Comparison of ENCODE assay signal across 8 cellular contexts in the genomic region with DNA sequence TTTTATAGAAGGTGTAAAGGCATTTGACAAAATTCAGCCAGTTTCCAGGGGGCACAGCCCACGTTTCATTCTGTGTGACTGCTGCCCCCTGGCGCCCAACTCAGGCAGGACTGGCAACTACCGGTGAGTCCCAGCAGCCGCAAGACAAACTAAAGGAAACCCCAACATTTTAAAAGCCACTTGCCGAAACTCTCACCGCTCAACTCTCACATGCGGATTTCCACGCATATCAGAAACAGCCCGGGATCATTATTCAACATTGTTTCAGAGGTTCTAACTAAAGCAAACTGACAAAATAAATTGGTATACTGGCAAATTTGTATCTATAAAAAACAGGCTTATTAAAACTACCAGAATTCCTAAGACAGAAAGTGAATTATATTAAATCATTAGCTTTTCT. TPM values are rescaled to one million over a fixed set of nuclear protein-coding genes. Genes with fewer than 3 reads are reported as not detected.
DNase-seq lines count a peak whose midpoint lies in the region; ATAC-seq and TF ChIP-seq lines count a peak whose summit lies in the region.

No MANE protein-coding gene starts in this region.

- TF ChIP-seq CTCF in HFFc6 (IDR thresholded peaks at IDR 0.05) = peak; percentile 97

- no peak for TF ChIP-seq POLR2A in erythroblast (IDR thresholded peaks at IDR 0.05; ENCODE audit: low read length)
- TF ChIP-seq POLR2A in GM18505 (IDR thresholded peaks at IDR 0.05; ENCODE audit: borderline replicate concordance, extremely low read depth, insufficient read depth, insufficient read length) = no peak

- H3K4me3 Mint-ChIP-seq in CD4-positive, CD25-positive, alpha-beta regulatory T cell = peak overlapping the region; percentile 81 to 96 (median 84)
- peak overlapping the region; percentile 44 for H3K4me3 Mint-ChIP-seq in HFFc6
- peak overlapping the region; percentile 62 to 86 (median 83) for H3K4me3 Mint-ChIP-seq in naive thymus-derived CD8-positive, alpha-beta T cell
- H3K4me3 Mint-ChIP-seq in stimulated activated effector memory CD8-positive, alpha-beta T cell treated with anti-CD3 and anti-CD28 coated beads, Interleukin-12 subunit alpha, Interleukin-12 subunit beta, amount 100 ng/mL, for 72 hours = peak overlapping the region; percentile 57

- peaks cover 0 to under 1% (median 0%) of the 10 kb centered on the region in 7 donors for H3K9me3 Mint-ChIP-seq in CD4-positive, CD25-positive, alpha-beta regulatory T cell
- no peaks in the 10 kb centered on the region for H3K9me3 Mint-ChIP-seq in HFFc6
- peaks cover 0 to 1% (median 0%) of the 10 kb centered on the region in 9 donors for H3K9me3 Mint-ChIP-seq in naive thymus-derived CD8-positive, alpha-beta T cell
- H3K9me3 Mint-ChIP-seq in stimulated activated effector memory CD8-positive, alpha-beta T cell treated with anti-CD3 and anti-CD28 coated beads, Interleukin-12 subunit alpha, Interleukin-12 subunit beta, amount 100 ng/mL, for 72 hours = no peaks in the 10 kb centered on the region

- H3K9me3 ChIP-seq in CD4-positive, CD25-positive, alpha-beta regulatory T cell (ENCODE audit: control insufficient read depth in 2 of 2, low read length in 2 of 2) = peaks cover 5 to 8% of the 10 kb centered on the region in 2 experiments

- POLR2A ChIA-PET in naive thymus-derived CD8-positive, alpha-beta T cell (lab: Charles Lee) = interaction anchor here (0.6 to 6.1 kb wide), 8 partner anchors 14 to 494 kb away, joined by 3 to 82 read pairs (median 5); a partner anchor contains a TSS

- peaks cover 14% of the 10 kb centered on the region for H3K4me1 ChIP-seq in CD4-positive, CD25-positive, alpha-beta regulatory T cell (ENCODE audit: control insufficient read depth, insufficient read depth, low read length, poor library complexity, severe bottlenecking)

- peaks cover 13% of the 10 kb centered on the region for H3K36me3 Mint-ChIP-seq in CD4-positive, CD25-positive, alpha-beta regulatory T cell
- H3K36me3 Mint-ChIP-seq in HFFc6 (ENCODE audit: low read depth) = peaks cover 5% of the 10 kb centered on the region; the same call in 1 of the 2 replicates
- peaks cover 0 to 24% (median 20%) of the 10 kb centered on the region in 3 donors for H3K36me3 Mint-ChIP-seq in naive thymus-derived CD8-positive, alpha-beta T cell
- H3K36me3 Mint-ChIP-seq in stimulated activated effector memory CD8-positive, alpha-beta T cell treated with anti-CD3 and anti-CD28 coated beads, Interleukin-12 subunit alpha, Interleukin-12 subunit beta, amount 100 ng/mL, for 72 hours = peaks cover 13% of the 10 kb centered on the region

- peak; percentile 64 to 73 for ATAC-seq in CD4-positive, CD25-positive, alpha-beta regulatory T cell (ENCODE audit: low read depth in 2 of 2)
- peak; percentile 74 to 80 for ATAC-seq in naive thymus-derived CD8-positive, alpha-beta T cell
- ATAC-seq in stimulated activated effector memory CD8-positive, alpha-beta T cell treated with anti-CD3 and anti-CD28 coated beads, Interleukin-12 subunit alpha, Interleukin-12 subunit beta, amount 100 ng/mL, for 72 hours = peak; percentile 88
- ATAC-seq in GM18505 (IDR thresholded peaks at IDR 0.05; ENCODE audit: unreplicated experiment) = no peak

- peak; percentile 71 to 82 (median 78) for DNase-seq in CD4-positive, CD25-positive, alpha-beta regulatory T cell
- peak; percentile 37 for DNase-seq in HFFc6
- DNase-seq in OCI-M1 (lab: John Stamatoyannopoulos, UW) = peak; percentile 80
- peak; percentile 86 for DNase-seq in activated T-cell treated with anti-CD3 and anti-CD28 coated beads, Interleukin-2, amount 50 U/mL, for 1 hour
- DNase-seq in erythroblast (lab: John Stamatoyannopoulos, UW) = peak; percentile 79 to 88
- DNase-seq in naive thymus-derived CD8-positive, alpha-beta T cell = peak; percentile 69 to 92 (median 82)
- peak; percentile 73 to 91 for DNase-seq in stimulated activated effector memory CD8-positive, alpha-beta T cell treated with anti-CD3 and anti-CD28 coated beads, Interleukin-12 subunit alpha, Interleukin-12 subunit beta, amount 100 ng/mL, for 72 hours (ENCODE audit: low spot score in 2 of 2)

- peak overlapping the region; percentile 11 to 63 (median 53) for H3K27ac Mint-ChIP-seq in CD4-positive, CD25-positive, alpha-beta regulatory T cell
- H3K27ac Mint-ChIP-seq in HFFc6 = no peak overlapping the region
- peak overlapping the region in 9 of 10 donors; percentile 0 to 80 (median 36) for H3K27ac Mint-ChIP-seq in naive thymus-derived CD8-positive, alpha-beta T cell
- peak overlapping the region; percentile 16 for H3K27ac Mint-ChIP-seq in stimulated activated effector memory CD8-positive, alpha-beta T cell treated with anti-CD3 and anti-CD28 coated beads, Interleukin-12 subunit alpha, Interleukin-12 subunit beta, amount 100 ng/mL, for 72 hours

- peaks cover 5 to 28% (median 15%) of the 10 kb centered on the region in 4 donors for H3K4me1 Mint-ChIP-seq in CD4-positive, CD25-positive, alpha-beta regulatory T cell
- H3K4me1 Mint-ChIP-seq in HFFc6 (ENCODE audit: low read depth) = peaks cover 16% of the 10 kb centered on the region
- H3K4me1 Mint-ChIP-seq in naive thymus-derived CD8-positive, alpha-beta T cell = peaks cover 7 to 25% (median 15%) of the 10 kb centered on the region in 4 donors
- peaks cover 6% of the 10 kb centered on the region for H3K4me1 Mint-ChIP-seq in stimulated activated effector memory CD8-positive, alpha-beta T cell treated with anti-CD3 and anti-CD28 coated beads, Interleukin-12 subunit alpha, Interleukin-12 subunit beta, amount 100 ng/mL, for 72 hours

- peaks cover 8% of the 10 kb centered on the region for H3K36me3 ChIP-seq in CD4-positive, CD25-positive, alpha-beta regulatory T cell (ENCODE audit: control insufficient read depth, insufficient read depth, low read length)

- H3K4me3 ChIP-seq in CD4-positive, CD25-positive, alpha-beta regulatory T cell (ENCODE audit: low read depth, low read length) = peak overlapping the region; percentile 77

- no peaks in the 10 kb centered on the region for H3K27me3 ChIP-seq in CD4-positive, CD25-positive, alpha-beta regulatory T cell (ENCODE audit: control insufficient read depth, insufficient read depth, low read length)

- H3K27me3 Mint-ChIP-seq in CD4-positive, CD25-positive, alpha-beta regulatory T cell = peaks cover 4% of the 10 kb centered on the region
- H3K27me3 Mint-ChIP-seq in HFFc6 (ENCODE audit: insufficient read depth) = peaks cover 4% of the 10 kb centered on the region
- peaks cover 0 to 2% (median 0%) of the 10 kb centered on the region in 5 donors for H3K27me3 Mint-ChIP-seq in naive thymus-derived CD8-positive, alpha-beta T cell

- no peak overlapping the region for H3K27ac ChIP-seq in CD4-positive, CD25-positive, alpha-beta regulatory T cell (ENCODE audit: insufficient read depth, low read length, poor library complexity, severe bottlenecking)

RNA-seq across cellular contexts. Expression of a gene that starts 48.2 kb away (rescaled TPM):
- total RNA-seq in CD4-positive, CD25-positive, alpha-beta regulatory T cell = 39.0 TPM
- 10 to 100 TPM in 3 of 4 donors, 1 to 10 TPM in 1; 7.6 to 21.2 (median 16.4) TPM for polyA plus RNA-seq in CD4-positive, CD25-positive, alpha-beta regulatory T cell
- total RNA-seq in HFFc6 (2021; fragmentation: NEBNext Ultra II Directional; extraction: Animal tissue kit (Norgen Biotek cat#: 25700)) = 10 to 100 TPM; 22.0 to 30.5 (median 24.5) TPM
- 10 to 100 TPM; 49.7 to 51.2 TPM for total RNA-seq in naive thymus-derived CD8-positive, alpha-beta T cell
- 10 to 100 TPM in 1 of 3 donors, 1 to 10 TPM in 2; 6.1 to 22.3 (median 8.0) TPM for polyA plus RNA-seq in naive thymus-derived CD8-positive, alpha-beta T cell

RNA-seq across cellular contexts. Expression of a gene that starts 48.7 kb away (rescaled TPM):
- total RNA-seq in CD4-positive, CD25-positive, alpha-beta regulatory T cell = 90.9 TPM
- polyA plus RNA-seq in CD4-positive, CD25-positive, alpha-beta regulatory T cell = 10 to 100 TPM; 18.2 to 24.9 (median 20.7) TPM
- 10 to 100 TPM; 49.8 to 61.8 (median 56.3) TPM for total RNA-seq in HFFc6 (2021; fragmentation: NEBNext Ultra II Directional; extraction: Animal tissue kit (Norgen Biotek cat#: 25700))
- 100 to 1,000 TPM; 161 to 170 TPM for total RNA-seq in naive thymus-derived CD8-positive, alpha-beta T cell
- polyA plus RNA-seq in naive thymus-derived CD8-positive, alpha-beta T cell = 10 to 100 TPM; 19.0 to 27.2 (median 19.4) TPM
